21 cellular contexts compared by ENCODE assay signal in genomic region chr3:193816028-193816395, GRCh38.
"Had no signal": no experiment of that assay in that cellular context is flagged by ENCODE, and none has a peak within 500 bp of the region (broad histone marks: within the 10 kb centered on the region; RNA-seq: fewer than 3 reads in every experiment).

No MANE protein-coding gene starts in this region.

- H3K9me3 Mint-ChIP-seq: natural killer cell; neural crest cell; stimulated activated effector memory CD8-positive, alpha-beta T cell treated with anti-CD3 and anti-CD28 coated beads, Interleukin-12 subunit alpha, Interleukin-12 subunit beta, amount 100 ng/mL, for 72 hours had no signal

- H3K4me3 ChIP-seq: gastrocnemius medialis, left lung, lower lobe of right lung, right lobe of liver, thyroid gland, uterus had no signal

- FAIRE-seq: colon, kidney, small intestine had no signal

- ATAC-seq: natural killer cell; stimulated activated effector memory CD8-positive, alpha-beta T cell treated with anti-CD3 and anti-CD28 coated beads, Interleukin-12 subunit alpha, Interleukin-12 subunit beta, amount 100 ng/mL, for 72 hours had no signal

- H3K9me3 ChIP-seq: gastrocnemius medialis, left lung, lower lobe of right lung, right lobe of liver, stomach, thyroid gland, uterus had no signal

- H3K36me3 ChIP-seq: gastrocnemius medialis, left lung, lower lobe of right lung, right lobe of liver, stomach, thyroid gland, uterus had no signal

- DNase-seq: effector CD4-positive, alpha-beta T cell; lower lobe of right lung; natural killer cell; stimulated activated CD4-positive, alpha-beta T cell treated with anti-CD3 and anti-CD28 coated beads, Interleukin-1b, Interleukin-23, amount 100 ng/mL, for 48 hours; stimulated activated CD4-positive, alpha-beta T cell treated with anti-CD3 and anti-CD28 coated beads, Interleukin-4, amount 100 ng/mL, for 24 hours; stimulated activated naive CD4-positive, alpha-beta T cell treated with Interleukin-2 at 50 U/mL for 16 hours had no signal

- H3K9ac ChIP-seq: parathyroid adenoma had no signal

- H3K4me3 Mint-ChIP-seq: natural killer cell; stimulated activated effector memory CD8-positive, alpha-beta T cell treated with anti-CD3 and anti-CD28 coated beads, Interleukin-12 subunit alpha, Interleukin-12 subunit beta, amount 100 ng/mL, for 72 hours had no signal

- H3K4me1 ChIP-seq: left lung, lower lobe of right lung, parathyroid adenoma, uterus had no signal

- H3K27ac Mint-ChIP-seq: natural killer cell; progenitor cell of endocrine pancreas; stimulated activated effector memory CD8-positive, alpha-beta T cell treated with anti-CD3 and anti-CD28 coated beads, Interleukin-12 subunit alpha, Interleukin-12 subunit beta, amount 100 ng/mL, for 72 hours had no signal

- H3K27ac ChIP-seq: left lung, lower lobe of right lung, parathyroid adenoma, right lobe of liver, thyroid gland had no signal

- H3K27me3 Mint-ChIP-seq: type B pancreatic cell had no signal

- H3K79me2 ChIP-seq: parathyroid adenoma had no signal

- H3K27me3 ChIP-seq: dorsolateral prefrontal cortex, gastrocnemius medialis, left lung, right lobe of liver, stomach, thyroid gland, uterus had no signal

- H3K4me1 Mint-ChIP-seq: natural killer cell; stimulated activated effector memory CD8-positive, alpha-beta T cell treated with anti-CD3 and anti-CD28 coated beads, Interleukin-12 subunit alpha, Interleukin-12 subunit beta, amount 100 ng/mL, for 72 hours had no signal

- H3K36me3 Mint-ChIP-seq: natural killer cell; stimulated activated effector memory CD8-positive, alpha-beta T cell treated with anti-CD3 and anti-CD28 coated beads, Interleukin-12 subunit alpha, Interleukin-12 subunit beta, amount 100 ng/mL, for 72 hours had no signal
